ENCODE assay signal across 9 cellular contexts in genomic region chr1:174040387-174040786, GRCh38. TPM values are rescaled to one million over a fixed set of nuclear protein-coding genes. Genes with fewer than 3 reads are reported as not detected.
DNase-seq lines count a peak whose midpoint lies in the region; TF ChIP-seq lines count a peak whose summit lies in the region.
"Had no signal": no experiment of that assay in that cellular context is flagged by ENCODE, and none has a peak within 500 bp of the region (broad histone marks: within the 10 kb centered on the region; RNA-seq: fewer than 3 reads in every experiment).

No MANE protein-coding gene starts in this region.

- no peaks in the 10 kb centered on the region for H3K36me3 Mint-ChIP-seq in CD4-positive, alpha-beta memory T cell

- H3K4me1 ChIP-seq in uterus = no peaks in the 10 kb centered on the region
- H3K4me1 ChIP-seq in CD4-positive, alpha-beta memory T cell (ENCODE audit: insufficient read depth, low read length) = no peaks in the 10 kb centered on the region
- no peaks in the 10 kb centered on the region for H3K4me1 ChIP-seq in Karpas-422 (ENCODE audit: low read length)

- H2AFZ ChIP-seq in Karpas-422 (ENCODE audit: low read length) = no peak overlapping the region

- H3K27ac Mint-ChIP-seq in CD4-positive, alpha-beta memory T cell = no peak overlapping the region

- DNase-seq in DMS153 (lab: John Stamatoyannopoulos, UW) (peak; percentile 96), NCI-H1436 treated with DMSO at 0.1 percent for 48 hours (lab: John Stamatoyannopoulos, UW) (peak; percentile 65), SHP77 treated with DMSO at 0.1 percent for 48 hours (lab: John Stamatoyannopoulos, UW) (peak; percentile 85), iris pigment epithelial cell (ENCODE audit: low read depth) (peak; percentile 90), GM13977 (ENCODE audit: low spot score) (no peak), uterus (no peak), Karpas-422 (no peak)
- no peak for DNase-seq in CD4-positive, alpha-beta memory T cell
- DNase-seq: NCI-H526 treated with DMSO at 0.1 percent for 48 hours had no signal

- in situ Hi-C loops in GM13977 (cut with MboI; ENCODE audit: low pct_unique_long_range_greater_than_20kb, low sequenced_read_pairs, unreplicated experiment) = no loop called here

- H3K4me3 ChIP-seq in uterus = no peak overlapping the region
- H3K4me3 ChIP-seq in CD4-positive, alpha-beta memory T cell (ENCODE audit: low read length in 2 of 2) = no peak overlapping the region
- H3K4me3 ChIP-seq in Karpas-422 (ENCODE audit: low read length) = no peak overlapping the region

- CTCF ChIA-PET in CD4-positive, alpha-beta memory T cell (lab: Charles Lee; ENCODE audit: partially characterized antibody) = no interaction called here

- no peak for TF ChIP-seq CTCF in GM13977 (IDR thresholded peaks at IDR 0.05; ENCODE audit: extremely low read depth, insufficient read depth, missing control alignments)
- TF ChIP-seq CTCF in uterus (IDR thresholded peaks at IDR 0.05) = no peak

- no peaks in the 10 kb centered on the region for H3K79me2 ChIP-seq in Karpas-422 (ENCODE audit: low read length)

- no peaks in the 10 kb centered on the region for H3K9me3 Mint-ChIP-seq in CD4-positive, alpha-beta memory T cell

- H3K27ac ChIP-seq in uterus (no peak overlapping the region), Karpas-422 (ENCODE audit: low read length) (no peak overlapping the region)
- H3K27ac ChIP-seq in CD4-positive, alpha-beta memory T cell (ENCODE audit: low read depth, low read length) = no peak overlapping the region

- H3K4me3 Mint-ChIP-seq in CD4-positive, alpha-beta memory T cell = no peak overlapping the region

- H3K9me3 ChIP-seq in uterus (no peaks in the 10 kb centered on the region), Karpas-422 (ENCODE audit: low read length) (no peaks in the 10 kb centered on the region)
- H3K9me3 ChIP-seq in CD4-positive, alpha-beta memory T cell (ENCODE audit: control insufficient read depth in 1 of 2, low read length in 2 of 2) = no peaks in the 10 kb centered on the region

- intact Hi-C loops in uterus (cut with DNase I; ENCODE audit: low total_unique reads) = no loop called here
- intact Hi-C loops in CD4-positive, alpha-beta memory T cell (cut with micrococcal nuclease) = no loop called here

- H4K20me1 ChIP-seq in Karpas-422 (ENCODE audit: insufficient read depth, low read depth, low read length) = no peaks in the 10 kb centered on the region

- POLR2A ChIA-PET in CD4-positive, alpha-beta memory T cell (lab: Charles Lee; ENCODE audit: partially characterized antibody) = no interaction called here

- H3K4me2 ChIP-seq in Karpas-422 (ENCODE audit: low read depth, low read length, poor library complexity, severe bottlenecking) = no peak overlapping the region

- TF ChIP-seq POLR2A in uterus (IDR thresholded peaks at IDR 0.05) = no peak

- H3K9me2 ChIP-seq in Karpas-422 (replicated peaks; ENCODE audit: insufficient read depth, low read length) = no peaks in the 10 kb centered on the region

- H3K27me3 Mint-ChIP-seq in CD4-positive, alpha-beta memory T cell = peaks cover 2% of the 10 kb centered on the region in 2 donors

- H3K4me1 Mint-ChIP-seq in CD4-positive, alpha-beta memory T cell = no peaks in the 10 kb centered on the region

- H3K36me3 ChIP-seq in uterus (no peaks in the 10 kb centered on the region), Karpas-422 (ENCODE audit: insufficient read depth, low read length) (no peaks in the 10 kb centered on the region)
- H3K36me3 ChIP-seq in CD4-positive, alpha-beta memory T cell (ENCODE audit: insufficient read depth, low read length) = no peaks in the 10 kb centered on the region

- no peak overlapping the region for H3K9ac ChIP-seq in Karpas-422 (ENCODE audit: low read length)

- H3K27me3 ChIP-seq in uterus (no peaks in the 10 kb centered on the region), Karpas-422 (ENCODE audit: low read length) (no peaks in the 10 kb centered on the region)
- no peaks in the 10 kb centered on the region for H3K27me3 ChIP-seq in CD4-positive, alpha-beta memory T cell (ENCODE audit: insufficient read depth, low read length)

RNA-seq across cellular contexts. Expression of gene RC3H1, which starts 18.2 kb away (rescaled TPM):
- total RNA-seq in uterus = 10 to 100 TPM; 15.9 to 45.7 (median 32.7) TPM
- 10 to 100 TPM; 49.2 TPM for total RNA-seq in CD4-positive, alpha-beta memory T cell
- 1 to 10 TPM; 2.0 to 4.8 TPM for polyA plus RNA-seq in CD4-positive, alpha-beta memory T cell
- 13.2 and 52.9 TPM in 2 replicates for total RNA-seq in Karpas-422 (2014; rRNA removed; shearing (Covaris generic); ENCODE audit: low replicate concordance)

Comparison
In these comparisons a context has a peak if more than half of its experiments do, and no peak if none do; other contexts are left out.
1. DNase-seq: peak in DMS153 (single experiment), NCI-H1436 treated with DMSO at 0.1 percent for 48 hours (single experiment), SHP77 treated with DMSO at 0.1 percent for 48 hours (single experiment) and iris pigment epithelial cell (single experiment); none in GM13977 (single experiment), uterus (0 of 2), CD4-positive, alpha-beta memory T cell (0 of 5) and Karpas-422 (single experiment).